Comparison of ENCODE assay signal across 10 cellular contexts in genomic region chr6:39203804-39204495, GRCh38. TPM values are rescaled to one million over a fixed set of nuclear protein-coding genes. Genes with fewer than 3 reads are reported as not detected.
A peak's percentile ranks its signal among the peaks of the same experiment; 100 is the strongest.
DNase-seq lines count a peak whose midpoint lies in the region; ATAC-seq, FAIRE-seq and TF ChIP-seq lines count a peak whose summit lies in the region.
"Had no signal": no experiment of that assay in that cellular context is flagged by ENCODE, and none has a peak within 500 bp of the region (broad histone marks: within the 10 kb centered on the region; RNA-seq: fewer than 3 reads in every experiment).

No MANE protein-coding gene starts in this region.

- peak overlapping the region; percentile 2; the same call in 1 of the 2 replicates for H2BK15ac ChIP-seq in H1 (ENCODE audit: low read length)

- H2BK12ac ChIP-seq in H1 (ENCODE audit: low read depth, low read length) = peak overlapping the region; percentile 72

- H3K79me2 ChIP-seq in H1 (ENCODE audit: control insufficient read depth in 1 of 2, insufficient read depth in 2 of 2, low read length in 2 of 2) = peaks cover 5 to 93% of the 10 kb centered on the region in 2 experiments; a peak in 3 of 4 replicates

- H3K4ac ChIP-seq in H1 (replicated peaks; ENCODE audit: insufficient read length, low read depth, low read length) = no peak overlapping the region

- FAIRE-seq in HTR-8/SVneo (lab: Jason Lieb, UNC) (no peak), H1 (lab: Jason Lieb, UNC) (no peak)

- H4K5ac ChIP-seq in H1 (ENCODE audit: insufficient read length, low read depth, low read length) = no peak overlapping the region

- H2BK120ac ChIP-seq in H1 (replicated peaks; ENCODE audit: low read depth, low read length) = no peak overlapping the region

- TF ChIP-seq CTCF in Caco-2 (IDR thresholded peaks at IDR 0.05; ENCODE audit: insufficient read depth in 1 of 2, low read depth in 1 of 2, low read length in 1 of 2, severe bottlenecking in 1 of 2, unreplicated experiment in 1 of 2) (no peak), H1 (IDR thresholded peaks at IDR 0.05; ENCODE audit: control extremely low read depth in 1 of 3, insufficient read depth in 1 of 3, low read depth in 1 of 3, low read length in 3 of 3) (no peak), nephron progenitor cell (IDR thresholded peaks at IDR 0.05) (no peak)

- TF ChIP-seq POLR2A in H1 (IDR thresholded peaks at IDR 0.05; ENCODE audit: control extremely low read depth in 1 of 2, low read depth in 2 of 2, low read length in 2 of 2) = peak in 1 of 2 experiments; percentile 12; a peak in 1 of 3 replicates

- peaks cover 92% of the 10 kb centered on the region for H3K4me1 ChIP-seq in Caco-2
- peaks cover 32 to 61% (median 43%) of the 10 kb centered on the region in 4 experiments for H3K4me1 ChIP-seq in H1 (replicated peaks in 1 of 4; ENCODE audit: control insufficient read depth in 3 of 4, insufficient read depth in 4 of 4, low read length in 3 of 4)

- H3K9me3 ChIP-seq in Caco-2 (no peaks in the 10 kb centered on the region), H1 (ENCODE audit: insufficient read depth in 2 of 2, low read depth in 1 of 2, low read length in 1 of 2) (no peaks in the 10 kb centered on the region)
- H3K9me3 ChIP-seq: spleen had no signal

- no peak for ATAC-seq in GM21528 (IDR thresholded peaks at IDR 0.05; ENCODE audit: low FRiP score, unreplicated experiment)
- ATAC-seq in activated CD4-positive, CD25-positive, alpha-beta regulatory T cell treated with anti-CD3 and anti-CD28 coated beads, Interleukin-2, amount 50 U/mL, for 24 hours = no peak

- H3K23me2 ChIP-seq in H1 (ENCODE audit: low read depth, low read length) = no peaks in the 10 kb centered on the region

- CTCF ChIA-PET in Caco-2 (lab: Charles Lee) (interaction anchor here (1.3 to 2.9 kb wide), 3 partner anchors 14 to 99 kb away, joined by 5 to 12 read pairs (median 5); no protein-coding TSS in a partner anchor), H1 (lab: Charles Lee; ENCODE audit: partially characterized antibody) (interaction anchor here (1.1 to 72.8 kb wide), 4 partner anchors 3 to 92 kb away, joined by 3 to 1738 read pairs (median 836); partner anchors contain the start of genes KCNK17 and KCNK5)

- H3K14ac ChIP-seq in H1 (ENCODE audit: insufficient read length) = no peak overlapping the region

- H2AK5ac ChIP-seq in H1 (ENCODE audit: low read depth, low read length) = no peak overlapping the region; the same call in 1 of the 2 replicates

- H3K27ac Mint-ChIP-seq in Caco-2 (ENCODE audit: unreplicated experiment) (peak overlapping the region; percentile 96), nephron progenitor cell (peak overlapping the region; percentile 55)

- H3K4me3 ChIP-seq in Caco-2 (ENCODE audit: low read depth, low read length) = no peak overlapping the region
- 0 out of 8 replicates have a peak overlapping the region, but pooled peaks of 2 of the 4 experiments have one; percentile 9 to 14 for H3K4me3 ChIP-seq in H1 (ENCODE audit: extremely low read depth in 1 of 4, insufficient read depth in 2 of 4, low read depth in 3 of 4, low read length in 4 of 4)
- H3K4me3 ChIP-seq: spleen had no signal

- no peak overlapping the region for H3K23ac ChIP-seq in H1 (ENCODE audit: insufficient read length)

- no peak overlapping the region for H2AFZ ChIP-seq in H1 (ENCODE audit: low read length)

- H3K9me3 Mint-ChIP-seq in Caco-2 (ENCODE audit: unreplicated experiment) = no peaks in the 10 kb centered on the region
- H3K9me3 Mint-ChIP-seq in nephron progenitor cell = no peaks in the 10 kb centered on the region

- H2BK20ac ChIP-seq in H1 (ENCODE audit: low read length) = peak overlapping the region; percentile 84; the same call in 1 of the 2 replicates

- H3K79me1 ChIP-seq in H1 (ENCODE audit: low read depth, low read length) = peaks cover 42% of the 10 kb centered on the region

- POLR2A ChIA-PET in Caco-2 (lab: Charles Lee) (interaction anchor here (0.5 to 0.8 kb wide), 2 partner anchors 21 to 229 kb away, joined by 3 read pairs; no protein-coding TSS in a partner anchor), H1 (lab: Charles Lee; ENCODE audit: partially characterized antibody) (interaction anchor here (1.1 to 3.0 kb wide), 5 partner anchors 9 to 98 kb away, joined by 3 to 13 read pairs (median 5); no protein-coding TSS in a partner anchor)

- TSS peak; percentile 88 for BruUV-seq in Caco-2 (replicated peaks; lab: Mats Ljungman, UMichigan)

- DNase-seq in Caco-2 (peak; percentile 66 to 78), HTR-8/SVneo (ENCODE audit: insufficient read length, low spot score) (peak; percentile 35), H1 (ENCODE audit: low read depth in 1 of 2, low spot score in 2 of 2) (no peak), nephron progenitor cell (no peak), NCI-H1436 (lab: John Stamatoyannopoulos, UW) (no peak)
- DNase-seq in stimulated activated CD4-positive, alpha-beta T cell treated with anti-CD3 and anti-CD28 coated beads, Interleukin-4, amount 100 ng/mL, for 24 hours = no peak
- DNase-seq: spleen had no signal

- peaks cover 1% of the 10 kb centered on the region; the same call in 1 of the 2 replicates for H3K36me3 ChIP-seq in Caco-2 (ENCODE audit: control insufficient read depth, insufficient read depth, low read length)
- H3K36me3 ChIP-seq in H1 (ENCODE audit: control insufficient read depth in 2 of 4, insufficient read depth in 4 of 4, low read length in 3 of 4) = 0 out of 8 replicates have a peak, but pooled peaks cover 0 to 3% (median 0%) of the 10 kb centered on the region in 4 experiments
- H3K36me3 ChIP-seq: spleen had no signal

- H4K91ac ChIP-seq in H1 (replicated peaks; ENCODE audit: insufficient read length, low read length) = peak overlapping the region; percentile 13

- WGBS in H1 (ENCODE audit: extremely low coverage in 1 of 2, insufficient coverage in 1 of 2, insufficient read length in 1 of 2, insufficient replicate concordance in 2 of 2, low coverage in 1 of 2, low lambda C conversion rate in 2 of 2, missing lambda C conversion rate in 1 of 2), 2 experiments = 78% methylated on average over 12 of the region's 12 CpGs; no CpG with 5 or more reads in 1 of the 2 experiments

- H3K36me3 Mint-ChIP-seq in Caco-2 (ENCODE audit: insufficient read depth, unreplicated experiment) (peaks cover 12% of the 10 kb centered on the region), nephron progenitor cell (ENCODE audit: low read depth) (peaks cover 11% of the 10 kb centered on the region)

- peak overlapping the region; percentile 36; the same call in 1 of the 2 replicates for H2BK5ac ChIP-seq in H1 (ENCODE audit: low read depth, low read length)

- H3K4me3 Mint-ChIP-seq in Caco-2 (ENCODE audit: unreplicated experiment) (peak overlapping the region; percentile 31), nephron progenitor cell (no peak overlapping the region)

- H3K18ac ChIP-seq in H1 (ENCODE audit: extremely low read depth, low read length) = no peak overlapping the region; the same call in 1 of the 2 replicates

- no peak for TF ChIP-seq EP300 in H1 (IDR thresholded peaks at IDR 0.05; ENCODE audit: borderline replicate concordance in 1 of 2, low read depth in 2 of 2, low read length in 2 of 2)

- no peaks in the 10 kb centered on the region for H3K27me3 Mint-ChIP-seq in Caco-2 (ENCODE audit: insufficient read depth, unreplicated experiment)
- H3K27me3 Mint-ChIP-seq in nephron progenitor cell (ENCODE audit: low read depth, poor library complexity) = peaks cover 3% of the 10 kb centered on the region

- no peak overlapping the region for H3K56ac ChIP-seq in H1 (replicated peaks; ENCODE audit: insufficient read length, low read depth, low read length)

- no peak for TF ChIP-seq RAD21 in H1 (IDR thresholded peaks at IDR 0.05 in 1 of 2, conservative IDR thresholded peaks at IDR 0.05 in 1 of 2; ENCODE audit: low read depth in 2 of 2, low read length in 2 of 2)

- H3K27me3 ChIP-seq in Caco-2 (replicated peaks; ENCODE audit: control insufficient read depth, insufficient read depth, low read length) = no peaks in the 10 kb centered on the region
- no peaks in the 10 kb centered on the region for H3K27me3 ChIP-seq in H1 (replicated peaks in 1 of 4; ENCODE audit: control insufficient read depth in 3 of 4, extremely low read depth in 1 of 4, insufficient read depth in 3 of 4, low read length in 3 of 4)
- H3K27me3 ChIP-seq: spleen had no signal

- peak overlapping the region in 3 of 4 experiments; percentile 0 to 38 (median 36); a peak in 1 of 7 replicates for H3K9ac ChIP-seq in H1 (replicated peaks in 1 of 4; ENCODE audit: extremely low read depth in 1 of 4, low read depth in 3 of 4, low read length in 3 of 4)

- 0 out of 4 replicates have a peak overlapping the region, but pooled peaks have one; percentile 4 to 55 for H3K4me2 ChIP-seq in H1 (ENCODE audit: insufficient read depth in 1 of 2, low read depth in 2 of 2, low read length in 2 of 2)

- peaks cover 16 to 58% of the 10 kb centered on the region in 2 experiments for H4K20me1 ChIP-seq in H1 (replicated peaks in 1 of 2; ENCODE audit: control insufficient read depth in 1 of 2, insufficient read depth in 2 of 2, low read length in 2 of 2)

- H3K4me1 Mint-ChIP-seq in Caco-2 (ENCODE audit: low read depth, unreplicated experiment) = peaks cover 60% of the 10 kb centered on the region
- H3K4me1 Mint-ChIP-seq in nephron progenitor cell = peaks cover 94% of the 10 kb centered on the region

- no peak overlapping the region for H4K8ac ChIP-seq in H1 (ENCODE audit: extremely low read depth, insufficient read depth, low read length)

- intact Hi-C loops in Caco-2 (cut with micrococcal nuclease; ENCODE audit: unreplicated experiment) = no loop called here

- peak overlapping the region; percentile 77 for H3K27ac ChIP-seq in H1 (ENCODE audit: low read depth, low read length)
- H3K27ac ChIP-seq: C4-2B, spleen had no signal

TF ChIP-seq in H1, 55 proteins besides CTCF, POLR2A, EP300 and RAD21 (continues in another document):
- TF ChIP-seq TBP (IDR thresholded peaks at IDR 0.05; ENCODE audit: low read depth, low read length) = no peak
- peak; percentile 89 for TF ChIP-seq TEAD4 (IDR thresholded peaks at IDR 0.05; ENCODE audit: low read depth, low read length)

RNA-seq across cellular contexts. Expression of gene KCNK5, which starts 25.3 kb away (rescaled TPM):
- total RNA-seq in Caco-2 (2022) = 19.8 and 20.9 TPM in 2 replicates
- total RNA-seq in H1 (2021; fragmentation: NEBNext Ultra II Directional; extraction: Animal tissue kit (Norgen Biotek cat#: 25700)) = 42.2 and 44.3 TPM in 2 replicates
- polyA plus RNA-seq in H1 (2011; rRNA removed) = 20.9 and 29.7 TPM in 2 replicates
- polyA plus RNA-seq in H1 (2011; cell fraction: cytosol; rRNA removed) = 24.8 TPM
- polyA plus RNA-seq in H1 (2011; cell fraction: nucleus; rRNA removed) = 31.8 TPM
- polyA plus RNA-seq in H1 (2012, experiment 1 of 2) = 31.4 to 37.5 TPM (median 35.7 TPM) in 4 replicates
- polyA plus RNA-seq in H1 (2012, experiment 2 of 2) = 37.4 TPM
- polyA plus RNA-seq in H1 (2013, experiment 1 of 2) = 41.6 TPM
- 43.7 TPM for polyA plus RNA-seq in H1 (2013, experiment 2 of 2)
- polyA minus RNA-seq in H1 (2011; rRNA and poly(A)+ RNA removed) = 35.0 and 38.1 TPM in 2 replicates
- polyA minus RNA-seq in H1 (2011; cell fraction: cytosol; rRNA and poly(A)+ RNA removed) = 28.0 TPM
- polyA minus RNA-seq in H1 (2011; cell fraction: nucleus; rRNA and poly(A)+ RNA removed) = 27.0 TPM

Comparison
In these comparisons a context has a peak if more than half of its experiments do, and no peak if none do; other contexts are left out.
1. DNase-seq: peak in Caco-2 (2 of 2) and HTR-8/SVneo (single experiment); none in H1 (0 of 2), nephron progenitor cell (single experiment), stimulated activated CD4-positive, alpha-beta T cell treated with anti-CD3 and anti-CD28 coated beads, Interleukin-4, amount 100 ng/mL, for 24 hours (single experiment) and NCI-H1436 (single experiment).